13 cellular contexts compared by ENCODE assay signal in the genomic region with DNA sequence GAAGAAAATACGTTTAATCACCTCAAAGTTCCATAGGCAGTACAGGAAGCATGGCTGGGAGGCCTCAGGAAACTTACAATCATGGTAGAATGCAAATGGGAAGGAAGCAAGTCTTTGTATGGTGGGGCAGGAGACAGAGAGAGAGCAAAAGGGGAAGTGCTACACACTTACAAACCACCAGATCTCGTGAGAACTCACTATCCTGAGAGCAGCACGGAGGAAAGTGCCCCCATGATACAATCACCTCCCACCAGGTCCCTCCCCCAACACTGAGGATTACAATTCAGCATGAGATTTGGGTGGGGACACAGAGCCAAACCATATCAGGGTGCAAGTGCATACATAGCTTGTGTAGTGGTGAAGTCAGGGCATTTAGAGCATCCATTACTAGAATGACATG.
DNase-seq lines count a peak whose midpoint lies in the region; ATAC-seq, FAIRE-seq and TF ChIP-seq lines count a peak whose summit lies in the region.
"Had no signal": no experiment of that assay in that cellular context is flagged by ENCODE, and none has a peak within 500 bp of the region (broad histone marks: within the 10 kb centered on the region; RNA-seq: fewer than 3 reads in every experiment).

No MANE protein-coding gene starts in this region.

- no peak for FAIRE-seq in GM12891 (lab: Jason Lieb, UNC)

- H3K27me3 ChIP-seq in Peyer's patch (no peaks in the 10 kb centered on the region), fibroblast of lung (ENCODE audit: control insufficient read depth, insufficient read depth, low read length) (no peaks in the 10 kb centered on the region), skeletal muscle tissue (ENCODE audit: control insufficient read depth in 3 of 3, insufficient read depth in 3 of 3, low read length in 3 of 3) (no peaks in the 10 kb centered on the region)
- H3K27me3 ChIP-seq: adrenal gland had no signal

- DNase-seq in GM12891 (ENCODE audit: insufficient read length, low spot score) (no peak), Peyer's patch (no peak), fibroblast of lung (ENCODE audit: low read depth in 2 of 2) (peak in 1 of 2 donors; percentile 12), NCI-H2227 (lab: John Stamatoyannopoulos, UW; ENCODE audit: unreplicated experiment) (no peak)
- DNase-seq: NCI-H510A had no signal

- H3K9me3 ChIP-seq in Peyer's patch (no peaks in the 10 kb centered on the region), fibroblast of lung (ENCODE audit: control insufficient read depth, insufficient read depth, low read depth, low read length) (no peaks in the 10 kb centered on the region), skeletal muscle tissue (ENCODE audit: control insufficient read depth in 3 of 3, low read length in 3 of 3) (no peaks in the 10 kb centered on the region)
- H3K9me3 ChIP-seq: adrenal gland, HAP-1 had no signal

- no peak for TF ChIP-seq POLR2A in GM12891 (IDR thresholded peaks at IDR 0.05; ENCODE audit: low read depth, low read length)
- no peak for TF ChIP-seq POLR2A in Peyer's patch (IDR thresholded peaks at IDR 0.05)

- H3K9ac ChIP-seq in fibroblast of lung (ENCODE audit: insufficient read depth, low read length) = no peak overlapping the region
- H3K9ac ChIP-seq in skeletal muscle tissue (ENCODE audit: low read depth in 1 of 3, low read length in 3 of 3) = peak overlapping the region; percentile 3 to 70 (median 51)

- H3K79me2 ChIP-seq in fibroblast of lung (ENCODE audit: control insufficient read depth, insufficient read depth, low read length) = no peaks in the 10 kb centered on the region

- H3K4me3 ChIP-seq in Peyer's patch (no peak overlapping the region), fibroblast of lung (replicated peaks in 1 of 4; ENCODE audit: control extremely low read depth in 1 of 4, insufficient read depth in 1 of 4, low read depth in 3 of 4, low read length in 4 of 4) (no peak overlapping the region), skeletal muscle tissue (ENCODE audit: low read length in 3 of 3) (no peak overlapping the region)
- H3K4me3 ChIP-seq: adrenal gland, HAP-1, SK-N-MC had no signal

- no peaks in the 10 kb centered on the region for H4K20me1 ChIP-seq in fibroblast of lung (ENCODE audit: control insufficient read depth, extremely low read depth, insufficient read depth, low read length)

- peak overlapping the region; percentile 79 for H2AFZ ChIP-seq in fibroblast of lung (ENCODE audit: low read length)

- H3K4me2 ChIP-seq in fibroblast of lung (ENCODE audit: extremely low read depth, insufficient read depth, low read length) = peak overlapping the region; percentile 44

- H3K4me1 ChIP-seq in Peyer's patch (peaks cover 0 to 7% (median 0%) of the 10 kb centered on the region in 4 donors), fibroblast of lung (ENCODE audit: control insufficient read depth, extremely low read depth, insufficient read depth, low read length) (peaks cover 17% of the 10 kb centered on the region), skeletal muscle tissue (ENCODE audit: control insufficient read depth in 3 of 3, insufficient read depth in 3 of 3, low read length in 3 of 3) (peaks cover 25 to 38% (median 25%) of the 10 kb centered on the region in 3 donors)
- H3K4me1 ChIP-seq: HAP-1 had no signal

- H3K36me3 ChIP-seq in Peyer's patch = no peaks in the 10 kb centered on the region
- no peaks in the 10 kb centered on the region for H3K36me3 ChIP-seq in fibroblast of lung (ENCODE audit: control insufficient read depth, insufficient read depth, low read length)
- no peaks in the 10 kb centered on the region for H3K36me3 ChIP-seq in skeletal muscle tissue (ENCODE audit: control insufficient read depth in 3 of 3, insufficient read depth in 3 of 3, low read length in 3 of 3)
- H3K36me3 ChIP-seq: adrenal gland, HAP-1 had no signal

- H3K27ac ChIP-seq in Peyer's patch (peak overlapping the region; percentile 10 to 80 (median 62)), fibroblast of lung (ENCODE audit: insufficient read depth, low read length) (peak overlapping the region; percentile 91), skeletal muscle tissue (ENCODE audit: low read depth, low read length) (peak overlapping the region; percentile 96)
- H3K27ac ChIP-seq: epithelial cell of prostate, SK-N-MC had no signal

- no peak for TF ChIP-seq CTCF in Peyer's patch (IDR thresholded peaks at IDR 0.05)
- TF ChIP-seq CTCF in fibroblast of lung (conservative IDR thresholded peaks at IDR 0.05 in 1 of 2, IDR thresholded peaks at IDR 0.05 in 1 of 2; ENCODE audit: low read depth in 1 of 2, low read length in 2 of 2) = no peak

- ATAC-seq in GM18517 (IDR thresholded peaks at IDR 0.05; ENCODE audit: unreplicated experiment) = no peak
- no peak for ATAC-seq in GM21390 (IDR thresholded peaks at IDR 0.05; ENCODE audit: unreplicated experiment)
- no peak for ATAC-seq in GM18519 (IDR thresholded peaks at IDR 0.05; ENCODE audit: low FRiP score, unreplicated experiment)

TF ChIP-seq in GM12891, 5 proteins besides CTCF, POLR2A, EP300 and RAD21:
- TF ChIP-seq TAF1 (IDR thresholded peaks at IDR 0.05; ENCODE audit: low read depth, low read length) (no peak), POU2F2 (IDR thresholded peaks at IDR 0.05; ENCODE audit: low read depth, low read length) (no peak), SPI1 (IDR thresholded peaks at IDR 0.05; ENCODE audit: low read depth, low read length) (peak; percentile 89), PAX5 (IDR thresholded peaks at IDR 0.05; ENCODE audit: insufficient read depth, low read length, severe bottlenecking) (no peak), POLR2AphosphoS5 (IDR thresholded peaks at IDR 0.05; ENCODE audit: low read depth, low read length) (no peak)
TF ChIP-seq in GM12891: peak in this region for 1.
